22 cellular contexts compared by ENCODE assay signal in the genomic region with DNA sequence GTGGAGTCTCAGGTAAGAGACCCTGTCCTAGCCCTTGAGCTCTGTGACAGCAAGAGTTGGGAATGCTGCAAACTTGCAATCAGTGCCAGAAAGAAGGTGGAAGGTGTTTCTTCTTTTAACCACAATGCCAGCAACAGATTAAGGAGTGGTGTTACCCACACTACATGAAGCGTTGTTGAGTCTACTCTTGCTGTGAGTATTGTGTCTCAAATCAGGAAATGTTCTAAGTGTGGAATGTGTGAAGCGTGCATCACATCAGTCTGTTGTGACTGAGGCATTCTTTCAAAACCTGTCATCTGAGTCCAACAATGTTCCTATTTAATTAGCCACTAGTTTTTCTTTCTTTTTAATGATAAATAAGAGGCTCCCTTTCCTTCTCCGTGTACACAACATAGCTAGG. TPM values are rescaled to one million over a fixed set of nuclear protein-coding genes. Genes with fewer than 3 reads are reported as not detected.
DNase-seq lines count a peak whose midpoint lies in the region; ATAC-seq, FAIRE-seq and TF ChIP-seq lines count a peak whose summit lies in the region.
"Had no signal": no experiment of that assay in that cellular context is flagged by ENCODE, and none has a peak within 500 bp of the region (broad histone marks: within the 10 kb centered on the region; RNA-seq: fewer than 3 reads in every experiment).

No MANE protein-coding gene starts in this region.

- intact Hi-C loops in MCF 10A (cut with micrococcal nuclease): no loop called here
- intact Hi-C loops in breast epithelium (cut with DNase I; ENCODE audit: low total_unique reads): no loop called here
- intact Hi-C loops in esophagus squamous epithelium (cut with DNase I): no loop called here

- H3K4me1 ChIP-seq in breast epithelium: no peaks in the 10 kb centered on the region
- H3K4me1 ChIP-seq in esophagus squamous epithelium: peaks cover 0 to 24% (median 0%) of the 10 kb centered on the region in 3 donors
- H3K4me1 ChIP-seq: prostate gland, SJCRH30 had no signal

- no peaks in the 10 kb centered on the region for H3K27me3 Mint-ChIP-seq in MCF 10A (ENCODE audit: insufficient read depth, unreplicated experiment)
- peaks cover 23% of the 10 kb centered on the region for H3K27me3 Mint-ChIP-seq in activated T-cell treated with anti-CD3 and anti-CD28 coated beads, Interleukin-2, amount 50 U/mL, for 72 hours (ENCODE audit: low read depth)

- ATAC-seq in activated T-cell treated with anti-CD3 and anti-CD28 coated beads, Interleukin-2, amount 50 U/mL, for 72 hours (replicated peaks in 1 of 2): no peak
- no peak for ATAC-seq in GM18870 (IDR thresholded peaks at IDR 0.05; ENCODE audit: unreplicated experiment)
- ATAC-seq: naive thymus-derived CD8-positive, alpha-beta T cell had no signal

- H3K4me3 ChIP-seq in breast epithelium: no peak overlapping the region
- H3K4me3 ChIP-seq in bronchial epithelial cell (ENCODE audit: low read depth, low read length): no peak overlapping the region
- no peak overlapping the region for H3K4me3 ChIP-seq in esophagus squamous epithelium
- H3K4me3 ChIP-seq: dorsolateral prefrontal cortex, prostate gland, SJCRH30, upper lobe of left lung had no signal

- POLR2A ChIA-PET in MCF 10A (lab: Yijun Ruan, JAX): interaction anchor here (0.8 to 8.4 kb wide), 10 partner anchors 12 to 67 kb away, joined by 3 to 242 read pairs (median 4); no protein-coding TSS in a partner anchor

- BruUV-seq in MCF 10A (replicated peaks; lab: Mats Ljungman, UMichigan): no TSS peak

- peaks cover 7% of the 10 kb centered on the region for H3K36me3 Mint-ChIP-seq in MCF 10A (ENCODE audit: insufficient read depth, unreplicated experiment)
- peaks cover 2% of the 10 kb centered on the region in 2 donors for H3K36me3 Mint-ChIP-seq in activated T-cell treated with anti-CD3 and anti-CD28 coated beads, Interleukin-2, amount 50 U/mL, for 72 hours (ENCODE audit: insufficient read depth in 2 of 2)

- 38 to 45% methylated on average over 3 of the region's 3 CpGs for WGBS in esophagus squamous epithelium, 2 donors

- H3K9me3 ChIP-seq in breast epithelium (no peaks in the 10 kb centered on the region), esophagus squamous epithelium (no peaks in the 10 kb centered on the region)
- H3K9me3 ChIP-seq: prostate gland, SJCRH30, upper lobe of left lung had no signal

- no peaks in the 10 kb centered on the region for H3K27me3 ChIP-seq in breast epithelium
- H3K27me3 ChIP-seq in bronchial epithelial cell (ENCODE audit: control insufficient read depth, insufficient read depth, low read length): no peaks in the 10 kb centered on the region
- no peaks in the 10 kb centered on the region for H3K27me3 ChIP-seq in esophagus squamous epithelium
- H3K27me3 ChIP-seq: dorsolateral prefrontal cortex, SJCRH30, upper lobe of left lung had no signal

- peak; percentile 99 for FAIRE-seq in bronchial epithelial cell (lab: Jason Lieb, UNC)

- peak; percentile 16 for DNase-seq in MCF 10A (ENCODE audit: unreplicated experiment)
- no peak for DNase-seq in breast epithelium (ENCODE audit: low spot score in 2 of 2)
- peak; percentile 92 for DNase-seq in bronchial epithelial cell (ENCODE audit: low read depth)
- DNase-seq in islet precursor cell: peak; percentile 52
- DNase-seq in activated T-cell treated with anti-CD3 and anti-CD28 coated beads, Interleukin-2, amount 50 U/mL, for 72 hours: no peak
- DNase-seq in esophagus squamous epithelium (lab: John Stamatoyannopoulos, UW): no peak
- no peak for DNase-seq in activated CD4-positive, alpha-beta T cell treated with anti-CD3 and anti-CD28 coated beads for 1 hour
- DNase-seq: 8988T; activated effector memory CD4-positive, alpha-beta T cell treated with anti-CD3 and anti-CD28 coated beads, Interleukin-2, amount 50 U/mL, for 16 hours; anterior cingulate cortex; CD4-positive, alpha-beta T cell; dorsolateral prefrontal cortex; GOT3; Karpas-422; naive thymus-derived CD8-positive, alpha-beta T cell; NCI-H1417 treated with DMSO at 0.1 percent for 48 hours; SJCRH30; stimulated activated naive CD4-positive, alpha-beta T cell treated with Interleukin-2 at 50 U/mL for 16 hours; T-helper 2 cell; upper lobe of left lung had no signal

- H3K4me1 Mint-ChIP-seq in MCF 10A (ENCODE audit: insufficient read depth, unreplicated experiment): peaks cover 12% of the 10 kb centered on the region
- peaks cover 5% of the 10 kb centered on the region for H3K4me1 Mint-ChIP-seq in activated T-cell treated with anti-CD3 and anti-CD28 coated beads, Interleukin-2, amount 50 U/mL, for 72 hours (ENCODE audit: low read depth)

- no peak overlapping the region for H3K27ac Mint-ChIP-seq in MCF 10A (ENCODE audit: low read depth, unreplicated experiment)
- H3K27ac Mint-ChIP-seq in activated T-cell treated with anti-CD3 and anti-CD28 coated beads, Interleukin-2, amount 50 U/mL, for 72 hours: no peak overlapping the region
- H3K27ac Mint-ChIP-seq: CD4-positive, alpha-beta T cell; naive thymus-derived CD8-positive, alpha-beta T cell had no signal

- CTCF ChIA-PET in MCF 10A (lab: Yijun Ruan, JAX): interaction anchor here (0.6 to 7.7 kb wide), 12 partner anchors 16 to 1674 kb away, joined by 3 to 131 read pairs (median 3); no protein-coding TSS in a partner anchor

- no peaks in the 10 kb centered on the region for H3K9me3 Mint-ChIP-seq in MCF 10A (ENCODE audit: unreplicated experiment)
- no peaks in the 10 kb centered on the region for H3K9me3 Mint-ChIP-seq in activated T-cell treated with anti-CD3 and anti-CD28 coated beads, Interleukin-2, amount 50 U/mL, for 72 hours

- no peaks in the 10 kb centered on the region for H3K36me3 ChIP-seq in breast epithelium
- H3K36me3 ChIP-seq in bronchial epithelial cell (ENCODE audit: control insufficient read depth, insufficient read depth, low read length): no peaks in the 10 kb centered on the region
- no peaks in the 10 kb centered on the region for H3K36me3 ChIP-seq in esophagus squamous epithelium
- H3K36me3 ChIP-seq: prostate gland, SJCRH30, upper lobe of left lung had no signal

- peak overlapping the region in 1 of 2 donors; percentile 23 for H3K27ac ChIP-seq in breast epithelium
- H3K27ac ChIP-seq in esophagus squamous epithelium: no peak overlapping the region
- H3K27ac ChIP-seq: dorsolateral prefrontal cortex, prostate gland, SJCRH30, upper lobe of left lung had no signal

- TF ChIP-seq CTCF in MCF 10A (IDR thresholded peaks at IDR 0.05; ENCODE audit: unreplicated experiment) (no peak), breast epithelium (IDR thresholded peaks at IDR 0.05) (no peak), bronchial epithelial cell (IDR thresholded peaks at IDR 0.05; ENCODE audit: insufficient read depth, low read length, severe bottlenecking) (no peak), esophagus squamous epithelium (IDR thresholded peaks at IDR 0.05) (no peak)

- no peak for TF ChIP-seq POLR2A in breast epithelium (IDR thresholded peaks at IDR 0.05)
- no peak for TF ChIP-seq POLR2A in esophagus squamous epithelium (IDR thresholded peaks at IDR 0.05)

- H3K4me3 Mint-ChIP-seq in MCF 10A (ENCODE audit: unreplicated experiment): no peak overlapping the region
- H3K4me3 Mint-ChIP-seq in activated T-cell treated with anti-CD3 and anti-CD28 coated beads, Interleukin-2, amount 50 U/mL, for 72 hours: no peak overlapping the region
- H3K4me3 Mint-ChIP-seq: CD4-positive, alpha-beta T cell; naive thymus-derived CD8-positive, alpha-beta T cell had no signal

RNA-seq across cellular contexts. Expression of a gene that starts 2.9 kb away (rescaled TPM):
- total RNA-seq in MCF 10A (2022): 59.2 and 80.4 TPM in 2 replicates
- total RNA-seq in breast epithelium: 10 to 100 TPM; 12.3 to 25.2 (median 24.1) TPM
- 43.7 and 56.5 TPM in 2 replicates for total RNA-seq in bronchial epithelial cell
- not detected for total RNA-seq in activated T-cell treated with anti-CD3 and anti-CD28 coated beads, Interleukin-2, amount 50 U/mL, for 72 hours
- total RNA-seq in esophagus squamous epithelium: 1 to 10 TPM in 3 of 4 donors, under 1 TPM in 1; 0.75 to 8.0 (median 3.9) TPM
- total RNA-seq: CD4-positive, alpha-beta T cell; naive thymus-derived CD8-positive, alpha-beta T cell had no signal

Comparison
In these comparisons a context has a peak if more than half of its experiments do, and no peak if none do; other contexts are left out.
1. DNase-seq: peak in MCF 10A (single experiment), bronchial epithelial cell (single experiment) and islet precursor cell (single experiment); none in breast epithelium (0 of 2), activated T-cell treated with anti-CD3 and anti-CD28 coated beads, Interleukin-2, amount 50 U/mL, for 72 hours (0 of 2), esophagus squamous epithelium (single experiment) and activated CD4-positive, alpha-beta T cell treated with anti-CD3 and anti-CD28 coated beads for 1 hour (single experiment).